Comparison of ENCODE assay signal across 1 cellular context in the genomic region with DNA sequence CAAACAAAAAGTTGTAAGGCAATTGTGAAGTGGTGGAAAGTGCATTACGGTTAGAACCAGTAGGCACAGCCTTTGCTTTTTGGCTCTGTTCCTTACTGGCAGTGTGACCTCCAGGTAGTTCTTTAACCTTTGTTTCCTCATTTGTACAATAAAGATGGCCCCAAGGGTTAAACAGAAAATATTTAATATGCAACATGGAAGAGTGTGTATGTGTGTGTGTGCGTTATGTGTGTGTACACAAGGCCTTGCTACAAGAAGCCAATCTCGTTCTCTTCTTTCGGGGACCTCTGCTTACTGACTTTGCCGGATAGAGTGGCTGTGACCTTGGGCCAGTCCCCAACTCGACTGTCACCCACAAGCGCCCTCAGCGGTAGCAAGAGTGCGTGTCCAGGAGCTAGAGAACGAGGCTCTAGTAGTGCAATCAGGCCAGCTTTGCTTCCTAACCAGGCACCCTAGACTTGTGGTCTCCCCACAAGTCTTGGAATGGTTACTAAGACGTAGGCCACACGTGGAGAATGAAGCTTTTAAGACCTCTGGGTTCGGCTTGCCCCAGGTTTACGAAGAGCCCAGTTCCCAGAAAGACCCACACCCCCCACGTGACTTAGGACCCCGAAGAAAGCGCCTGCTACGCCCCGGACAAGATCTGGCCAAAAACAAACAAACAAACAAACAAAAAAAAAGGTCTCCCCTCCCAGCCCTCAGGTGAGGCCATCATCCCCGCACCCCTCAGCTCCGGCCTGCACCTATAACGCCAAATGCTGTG.
A peak's percentile ranks its signal among the peaks of the same experiment; 100 is the strongest.
TF ChIP-seq lines count a peak whose summit lies in the region.

No MANE protein-coding gene starts in this region.

TF ChIP-seq in K562, 482 proteins besides CTCF, POLR2A, EP300 and RAD21 (continued from another document and continues in another):
- TF ChIP-seq, protein P1, sequence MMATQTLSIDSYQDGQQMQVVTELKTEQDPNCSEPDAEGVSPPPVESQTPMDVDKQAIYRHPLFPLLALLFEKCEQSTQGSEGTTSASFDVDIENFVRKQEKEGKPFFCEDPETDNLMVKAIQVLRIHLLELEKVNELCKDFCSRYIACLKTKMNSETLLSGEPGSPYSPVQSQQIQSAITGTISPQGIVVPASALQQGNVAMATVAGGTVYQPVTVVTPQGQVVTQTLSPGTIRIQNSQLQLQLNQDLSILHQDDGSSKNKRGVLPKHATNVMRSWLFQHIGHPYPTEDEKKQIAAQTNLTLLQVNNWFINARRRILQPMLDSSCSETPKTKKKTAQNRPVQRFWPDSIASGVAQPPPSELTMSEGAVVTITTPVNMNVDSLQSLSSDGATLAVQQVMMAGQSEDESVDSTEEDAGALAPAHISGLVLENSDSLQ (IDR thresholded peaks at IDR 0.05): no peak
- TF ChIP-seq NBN (IDR thresholded peaks at IDR 0.05; ENCODE audit: low read depth): 0 out of 2 replicates have a peak, but pooled peaks have one; percentile 26
- TF ChIP-seq ZNF175 (CRISPR knock-in tag; IDR thresholded peaks at IDR 0.05; ENCODE audit: low read depth): 0 out of 2 replicates have a peak, but pooled peaks have one; percentile 26
- peak; percentile 39 for TF ChIP-seq NCOA1 (IDR thresholded peaks at IDR 0.05; ENCODE audit: low read depth)
- TF ChIP-seq, protein P2, sequence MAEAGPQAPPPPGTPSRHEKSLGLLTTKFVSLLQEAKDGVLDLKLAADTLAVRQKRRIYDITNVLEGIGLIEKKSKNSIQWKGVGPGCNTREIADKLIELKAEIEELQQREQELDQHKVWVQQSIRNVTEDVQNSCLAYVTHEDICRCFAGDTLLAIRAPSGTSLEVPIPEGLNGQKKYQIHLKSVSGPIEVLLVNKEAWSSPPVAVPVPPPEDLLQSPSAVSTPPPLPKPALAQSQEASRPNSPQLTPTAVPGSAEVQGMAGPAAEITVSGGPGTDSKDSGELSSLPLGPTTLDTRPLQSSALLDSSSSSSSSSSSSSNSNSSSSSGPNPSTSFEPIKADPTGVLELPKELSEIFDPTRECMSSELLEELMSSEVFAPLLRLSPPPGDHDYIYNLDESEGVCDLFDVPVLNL (CRISPR knock-in tag; IDR thresholded peaks at IDR 0.05; ENCODE audit: low read depth): no peak
- TF ChIP-seq, protein P3, sequence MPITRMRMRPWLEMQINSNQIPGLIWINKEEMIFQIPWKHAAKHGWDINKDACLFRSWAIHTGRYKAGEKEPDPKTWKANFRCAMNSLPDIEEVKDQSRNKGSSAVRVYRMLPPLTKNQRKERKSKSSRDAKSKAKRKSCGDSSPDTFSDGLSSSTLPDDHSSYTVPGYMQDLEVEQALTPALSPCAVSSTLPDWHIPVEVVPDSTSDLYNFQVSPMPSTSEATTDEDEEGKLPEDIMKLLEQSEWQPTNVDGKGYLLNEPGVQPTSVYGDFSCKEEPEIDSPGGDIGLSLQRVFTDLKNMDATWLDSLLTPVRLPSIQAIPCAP (CRISPR knock-in tag; IDR thresholded peaks at IDR 0.05; ENCODE audit: borderline replicate concordance): no peak
- peak; percentile 21; the same call in 1 of the 2 replicates for TF ChIP-seq HDGF (IDR thresholded peaks at IDR 0.05)
- TF ChIP-seq WHSC1 (IDR thresholded peaks at IDR 0.05; ENCODE audit: low read length): no peak
- no peak for TF ChIP-seq JUNB (CRISPR knock-in tag; conservative IDR thresholded peaks at IDR 0.05)
- no peak for TF ChIP-seq ZNF274 (IDR thresholded peaks at IDR 0.05; ENCODE audit: borderline replicate concordance, low read depth, low read length)
- no peak for TF ChIP-seq BCL6 (CRISPR knock-in tag; IDR thresholded peaks at IDR 0.05)
- no peak for TF ChIP-seq TCF3 (CRISPR knock-in tag; IDR thresholded peaks at IDR 0.05)
- no peak for TF ChIP-seq ZNF324 (CRISPR knock-in tag; IDR thresholded peaks at IDR 0.05)
- TF ChIP-seq GTF2E2 (tag; IDR thresholded peaks at IDR 0.05): peak; percentile 44; the same call in 1 of the 2 replicates
- TF ChIP-seq RAD51 (IDR thresholded peaks at IDR 0.05; ENCODE audit: borderline replicate concordance, low read depth): peak; percentile 92
- peak; percentile 28; the same call in 1 of the 2 replicates for TF ChIP-seq SNIP1 (IDR thresholded peaks at IDR 0.05; ENCODE audit: low read depth)
- TF ChIP-seq FOXP1 (CRISPR knock-in tag; IDR thresholded peaks at IDR 0.05): no peak
- TF ChIP-seq FOXA3 (CRISPR knock-in tag; conservative IDR thresholded peaks at IDR 0.05 in 1 of 2, IDR thresholded peaks at IDR 0.05 in 1 of 2): peak in 1 of 2 experiments; percentile 72; a peak in 1 of 4 replicates
- no peak for TF ChIP-seq EZH2 (IDR thresholded peaks at IDR 0.05; ENCODE audit: borderline replicate concordance, low read depth, low read length)
- peak; percentile 43 for TF ChIP-seq SAP30 (IDR thresholded peaks at IDR 0.05; ENCODE audit: borderline replicate concordance, insufficient read depth, low read depth, low read length, poor library complexity, severe bottlenecking)
- no peak for TF ChIP-seq NELFE (IDR thresholded peaks at IDR 0.05; ENCODE audit: insufficient read depth, insufficient read length)
- TF ChIP-seq CBX8 (IDR thresholded peaks at IDR 0.05; ENCODE audit: borderline replicate concordance, extremely low read depth, low read depth, low read length, poor library complexity, severe bottlenecking): no peak
- TF ChIP-seq ILK (tag; IDR thresholded peaks at IDR 0.05; ENCODE audit: borderline replicate concordance, low read depth): no peak
- peak; percentile 88 for TF ChIP-seq GATAD2A (IDR thresholded peaks at IDR 0.05)
- no peak for TF ChIP-seq TAF9B (IDR thresholded peaks at IDR 0.05; ENCODE audit: partially characterized antibody)
- no peak; a peak in 1 of 4 replicates for TF ChIP-seq TRIM24 (IDR thresholded peaks at IDR 0.05)
- TF ChIP-seq, protein P4, sequence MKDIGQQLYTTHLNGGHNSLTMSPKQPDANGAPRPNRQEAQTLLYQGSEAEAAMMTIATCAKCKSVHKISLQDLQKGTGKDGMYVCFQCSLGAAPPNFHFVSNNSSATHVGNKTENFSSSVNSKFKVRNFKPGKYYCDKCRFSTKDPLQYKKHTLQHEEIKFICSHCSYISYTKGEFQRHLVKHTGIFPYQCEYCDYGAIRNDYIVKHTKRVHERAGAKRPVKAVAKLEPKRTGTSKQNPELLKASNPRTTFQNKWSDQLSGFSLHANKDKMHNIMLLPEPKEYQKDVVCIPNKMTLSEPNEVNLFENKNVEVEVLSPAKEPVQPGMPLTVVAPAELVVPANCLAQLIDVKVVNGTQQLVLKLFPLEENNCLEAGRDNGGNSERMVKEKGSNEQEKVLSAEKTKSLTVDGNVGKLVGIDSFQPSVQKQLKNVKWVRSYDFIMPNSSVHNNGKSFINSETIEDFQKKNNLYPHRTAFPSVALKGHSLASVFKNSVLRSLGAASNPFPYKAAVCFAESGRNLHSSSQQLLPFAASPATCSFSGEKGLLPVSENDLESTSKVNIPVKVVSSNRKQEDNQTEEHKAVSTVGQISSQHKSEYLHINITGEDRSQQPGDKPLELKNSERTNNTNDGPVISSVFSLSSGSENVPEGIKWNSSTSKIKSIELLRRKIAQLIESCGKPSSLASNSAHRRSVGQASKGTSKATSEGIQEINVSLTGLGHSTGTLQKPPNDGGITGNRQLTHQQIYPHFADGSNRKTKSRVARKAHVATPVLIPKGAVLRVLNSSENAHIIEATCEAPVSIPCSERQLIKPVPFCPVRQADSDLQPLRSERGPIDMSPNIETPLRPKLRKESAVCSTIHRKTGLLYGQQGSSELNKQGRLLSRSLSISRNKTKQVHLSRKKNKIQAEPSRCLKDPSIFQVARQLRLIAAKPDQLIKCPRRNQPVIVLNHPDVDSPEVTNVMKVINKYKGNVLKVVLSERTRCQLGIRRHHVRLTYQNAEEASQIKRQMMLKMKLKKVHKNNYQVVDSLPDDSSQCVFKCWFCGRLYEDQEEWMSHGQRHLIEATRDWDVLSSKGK (CRISPR knock-in tag; IDR thresholded peaks at IDR 0.05): no peak
- TF ChIP-seq XRCC3 (IDR thresholded peaks at IDR 0.05): no peak
- TF ChIP-seq, protein P5, sequence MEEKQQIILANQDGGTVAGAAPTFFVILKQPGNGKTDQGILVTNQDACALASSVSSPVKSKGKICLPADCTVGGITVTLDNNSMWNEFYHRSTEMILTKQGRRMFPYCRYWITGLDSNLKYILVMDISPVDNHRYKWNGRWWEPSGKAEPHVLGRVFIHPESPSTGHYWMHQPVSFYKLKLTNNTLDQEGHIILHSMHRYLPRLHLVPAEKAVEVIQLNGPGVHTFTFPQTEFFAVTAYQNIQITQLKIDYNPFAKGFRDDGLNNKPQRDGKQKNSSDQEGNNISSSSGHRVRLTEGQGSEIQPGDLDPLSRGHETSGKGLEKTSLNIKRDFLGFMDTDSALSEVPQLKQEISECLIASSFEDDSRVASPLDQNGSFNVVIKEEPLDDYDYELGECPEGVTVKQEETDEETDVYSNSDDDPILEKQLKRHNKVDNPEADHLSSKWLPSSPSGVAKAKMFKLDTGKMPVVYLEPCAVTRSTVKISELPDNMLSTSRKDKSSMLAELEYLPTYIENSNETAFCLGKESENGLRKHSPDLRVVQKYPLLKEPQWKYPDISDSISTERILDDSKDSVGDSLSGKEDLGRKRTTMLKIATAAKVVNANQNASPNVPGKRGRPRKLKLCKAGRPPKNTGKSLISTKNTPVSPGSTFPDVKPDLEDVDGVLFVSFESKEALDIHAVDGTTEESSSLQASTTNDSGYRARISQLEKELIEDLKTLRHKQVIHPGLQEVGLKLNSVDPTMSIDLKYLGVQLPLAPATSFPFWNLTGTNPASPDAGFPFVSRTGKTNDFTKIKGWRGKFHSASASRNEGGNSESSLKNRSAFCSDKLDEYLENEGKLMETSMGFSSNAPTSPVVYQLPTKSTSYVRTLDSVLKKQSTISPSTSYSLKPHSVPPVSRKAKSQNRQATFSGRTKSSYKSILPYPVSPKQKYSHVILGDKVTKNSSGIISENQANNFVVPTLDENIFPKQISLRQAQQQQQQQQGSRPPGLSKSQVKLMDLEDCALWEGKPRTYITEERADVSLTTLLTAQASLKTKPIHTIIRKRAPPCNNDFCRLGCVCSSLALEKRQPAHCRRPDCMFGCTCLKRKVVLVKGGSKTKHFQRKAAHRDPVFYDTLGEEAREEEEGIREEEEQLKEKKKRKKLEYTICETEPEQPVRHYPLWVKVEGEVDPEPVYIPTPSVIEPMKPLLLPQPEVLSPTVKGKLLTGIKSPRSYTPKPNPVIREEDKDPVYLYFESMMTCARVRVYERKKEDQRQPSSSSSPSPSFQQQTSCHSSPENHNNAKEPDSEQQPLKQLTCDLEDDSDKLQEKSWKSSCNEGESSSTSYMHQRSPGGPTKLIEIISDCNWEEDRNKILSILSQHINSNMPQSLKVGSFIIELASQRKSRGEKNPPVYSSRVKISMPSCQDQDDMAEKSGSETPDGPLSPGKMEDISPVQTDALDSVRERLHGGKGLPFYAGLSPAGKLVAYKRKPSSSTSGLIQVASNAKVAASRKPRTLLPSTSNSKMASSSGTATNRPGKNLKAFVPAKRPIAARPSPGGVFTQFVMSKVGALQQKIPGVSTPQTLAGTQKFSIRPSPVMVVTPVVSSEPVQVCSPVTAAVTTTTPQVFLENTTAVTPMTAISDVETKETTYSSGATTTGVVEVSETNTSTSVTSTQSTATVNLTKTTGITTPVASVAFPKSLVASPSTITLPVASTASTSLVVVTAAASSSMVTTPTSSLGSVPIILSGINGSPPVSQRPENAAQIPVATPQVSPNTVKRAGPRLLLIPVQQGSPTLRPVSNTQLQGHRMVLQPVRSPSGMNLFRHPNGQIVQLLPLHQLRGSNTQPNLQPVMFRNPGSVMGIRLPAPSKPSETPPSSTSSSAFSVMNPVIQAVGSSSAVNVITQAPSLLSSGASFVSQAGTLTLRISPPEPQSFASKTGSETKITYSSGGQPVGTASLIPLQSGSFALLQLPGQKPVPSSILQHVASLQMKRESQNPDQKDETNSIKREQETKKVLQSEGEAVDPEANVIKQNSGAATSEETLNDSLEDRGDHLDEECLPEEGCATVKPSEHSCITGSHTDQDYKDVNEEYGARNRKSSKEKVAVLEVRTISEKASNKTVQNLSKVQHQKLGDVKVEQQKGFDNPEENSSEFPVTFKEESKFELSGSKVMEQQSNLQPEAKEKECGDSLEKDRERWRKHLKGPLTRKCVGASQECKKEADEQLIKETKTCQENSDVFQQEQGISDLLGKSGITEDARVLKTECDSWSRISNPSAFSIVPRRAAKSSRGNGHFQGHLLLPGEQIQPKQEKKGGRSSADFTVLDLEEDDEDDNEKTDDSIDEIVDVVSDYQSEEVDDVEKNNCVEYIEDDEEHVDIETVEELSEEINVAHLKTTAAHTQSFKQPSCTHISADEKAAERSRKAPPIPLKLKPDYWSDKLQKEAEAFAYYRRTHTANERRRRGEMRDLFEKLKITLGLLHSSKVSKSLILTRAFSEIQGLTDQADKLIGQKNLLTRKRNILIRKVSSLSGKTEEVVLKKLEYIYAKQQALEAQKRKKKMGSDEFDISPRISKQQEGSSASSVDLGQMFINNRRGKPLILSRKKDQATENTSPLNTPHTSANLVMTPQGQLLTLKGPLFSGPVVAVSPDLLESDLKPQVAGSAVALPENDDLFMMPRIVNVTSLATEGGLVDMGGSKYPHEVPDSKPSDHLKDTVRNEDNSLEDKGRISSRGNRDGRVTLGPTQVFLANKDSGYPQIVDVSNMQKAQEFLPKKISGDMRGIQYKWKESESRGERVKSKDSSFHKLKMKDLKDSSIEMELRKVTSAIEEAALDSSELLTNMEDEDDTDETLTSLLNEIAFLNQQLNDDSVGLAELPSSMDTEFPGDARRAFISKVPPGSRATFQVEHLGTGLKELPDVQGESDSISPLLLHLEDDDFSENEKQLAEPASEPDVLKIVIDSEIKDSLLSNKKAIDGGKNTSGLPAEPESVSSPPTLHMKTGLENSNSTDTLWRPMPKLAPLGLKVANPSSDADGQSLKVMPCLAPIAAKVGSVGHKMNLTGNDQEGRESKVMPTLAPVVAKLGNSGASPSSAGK (IDR thresholded peaks at IDR 0.05): peak; percentile 73
- TF ChIP-seq, protein P6, sequence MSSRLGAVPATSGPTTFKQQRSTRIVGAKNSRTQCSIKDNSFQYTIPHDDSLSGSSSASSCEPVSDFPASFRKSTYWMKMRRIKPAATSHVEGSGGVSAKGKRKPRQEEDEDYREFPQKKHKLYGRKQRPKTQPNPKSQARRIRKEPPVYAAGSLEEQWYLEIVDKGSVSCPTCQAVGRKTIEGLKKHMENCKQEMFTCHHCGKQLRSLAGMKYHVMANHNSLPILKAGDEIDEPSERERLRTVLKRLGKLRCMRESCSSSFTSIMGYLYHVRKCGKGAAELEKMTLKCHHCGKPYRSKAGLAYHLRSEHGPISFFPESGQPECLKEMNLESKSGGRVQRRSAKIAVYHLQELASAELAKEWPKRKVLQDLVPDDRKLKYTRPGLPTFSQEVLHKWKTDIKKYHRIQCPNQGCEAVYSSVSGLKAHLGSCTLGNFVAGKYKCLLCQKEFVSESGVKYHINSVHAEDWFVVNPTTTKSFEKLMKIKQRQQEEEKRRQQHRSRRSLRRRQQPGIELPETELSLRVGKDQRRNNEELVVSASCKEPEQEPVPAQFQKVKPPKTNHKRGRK (tag; IDR thresholded peaks at IDR 0.05): no peak
- no peak; the same call in 1 of the 2 replicates for TF ChIP-seq DIDO1 (tag; IDR thresholded peaks at IDR 0.05; ENCODE audit: low read depth)
